ENCODE assay signal across 12 cellular contexts in the genomic region with DNA sequence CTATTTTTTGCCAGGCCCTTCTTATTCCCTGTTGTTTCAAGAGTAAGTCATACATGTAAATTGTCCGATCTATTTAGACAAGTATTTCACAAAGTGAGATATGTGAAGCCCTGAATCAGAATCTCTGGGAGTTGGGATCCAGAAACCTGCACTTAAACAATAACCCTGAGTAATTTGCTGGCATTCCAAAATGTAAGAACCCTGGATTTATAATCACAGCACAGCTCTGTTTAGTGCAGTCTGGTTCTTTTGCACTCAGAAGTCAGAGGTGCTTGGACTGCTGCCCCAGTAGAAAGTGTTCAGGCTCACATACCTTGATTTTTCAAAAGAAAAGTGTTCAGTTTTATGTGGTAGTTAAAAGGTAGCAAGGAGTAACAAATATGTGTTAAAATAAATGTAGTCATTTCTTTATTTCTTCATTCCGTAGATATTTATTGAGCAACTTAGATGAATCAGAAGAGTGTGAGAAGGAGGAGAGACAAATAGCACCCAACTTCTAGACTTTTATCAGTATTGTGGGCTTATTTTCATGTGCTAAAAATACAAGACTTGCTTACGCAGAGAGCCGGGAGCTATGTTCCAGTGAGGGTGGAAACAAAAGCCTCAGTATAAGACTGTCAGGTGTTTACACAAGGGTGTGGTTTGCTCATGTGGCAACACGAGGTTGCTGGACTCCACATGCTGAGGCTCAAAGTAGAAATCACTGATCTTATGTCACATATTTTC.
DNase-seq lines count a peak whose midpoint lies in the region; ATAC-seq and TF ChIP-seq lines count a peak whose summit lies in the region.
"Had no signal": no experiment of that assay in that cellular context is flagged by ENCODE, and none has a peak within 500 bp of the region (broad histone marks: within the 10 kb centered on the region; RNA-seq: fewer than 3 reads in every experiment).

No MANE protein-coding gene starts in this region.

- H3K4me3 Mint-ChIP-seq in activated CD4-positive, alpha-beta T cell treated with anti-CD3 and anti-CD28 coated beads for 36 hours: no peak overlapping the region
- H3K4me3 Mint-ChIP-seq: dendritic cell treated with granulocyte-macrophage colony-stimulating factor and Interleukin-4, amounts not matched to agents 40 ng/mL and 50 ng/mL, for 4 days; stimulated activated naive B cell treated with anti-CD40 and anti-IgM and Interleukin-4, amounts not matched to agents 10 μg/mL and 1 μg/mL and 100 μg/mL, for 72 hours had no signal

- H3K9me2 ChIP-seq in HCT116 (ENCODE audit: insufficient read depth): no peaks in the 10 kb centered on the region

- H3K27ac Mint-ChIP-seq in activated CD4-positive, alpha-beta T cell treated with anti-CD3 and anti-CD28 coated beads for 36 hours: no peak overlapping the region
- H3K27ac Mint-ChIP-seq: dendritic cell treated with granulocyte-macrophage colony-stimulating factor and Interleukin-4, amounts not matched to agents 40 ng/mL and 50 ng/mL, for 4 days; stimulated activated naive B cell treated with anti-CD40 and anti-IgM and Interleukin-4, amounts not matched to agents 10 μg/mL and 1 μg/mL and 100 μg/mL, for 72 hours had no signal

- TF ChIP-seq RAD21 in HCT116 (IDR thresholded peaks at IDR 0.05; ENCODE audit: low read depth): no peak

- TF ChIP-seq CTCF in HCT116 (IDR thresholded peaks at IDR 0.05 in 2 of 3, conservative IDR thresholded peaks at IDR 0.05 in 1 of 3; ENCODE audit: borderline replicate concordance in 1 of 3, insufficient read depth in 1 of 3, low read depth in 2 of 3, low read length in 2 of 3) (no peak), gastrocnemius medialis (IDR thresholded peaks at IDR 0.05 in 4 of 5, conservative IDR thresholded peaks at IDR 0.05 in 1 of 5) (no peak)

- no peak overlapping the region for H3K9ac ChIP-seq in HCT116 (ENCODE audit: low read length)

- CTCF ChIA-PET in HCT116 (lab: Charles Lee): no interaction called here
- CTCF ChIA-PET in activated CD4-positive, alpha-beta T cell treated with anti-CD3 and anti-CD28 coated beads for 36 hours (lab: Charles Lee): no interaction called here

- H3K27me3 ChIP-seq in HCT116 (ENCODE audit: insufficient read depth, low read length): no peaks in the 10 kb centered on the region
- H3K27me3 ChIP-seq in gastrocnemius medialis: no peaks in the 10 kb centered on the region

- no peaks in the 10 kb centered on the region for H3K9me3 ChIP-seq in HCT116 (ENCODE audit: control insufficient read depth in 1 of 2, insufficient read depth in 1 of 2, low read depth in 1 of 2, low read length in 2 of 2)
- H3K9me3 ChIP-seq in gastrocnemius medialis: no peaks in the 10 kb centered on the region

- POLR2A ChIA-PET in HCT116 (lab: Charles Lee): no interaction called here
- POLR2A ChIA-PET in activated CD4-positive, alpha-beta T cell treated with anti-CD3 and anti-CD28 coated beads for 36 hours (lab: Charles Lee): interaction anchor here (0.6 kb wide), 1 partner anchor 15 kb away, joined by 3 read pairs; no protein-coding TSS in a partner anchor

- H3K36me3 ChIP-seq in HCT116 (ENCODE audit: control insufficient read depth in 1 of 2, insufficient read depth in 2 of 2, low read length in 2 of 2) (no peaks in the 10 kb centered on the region), gastrocnemius medialis (no peaks in the 10 kb centered on the region)

- H3K79me2 ChIP-seq in HCT116 (ENCODE audit: insufficient read depth, low read length): no peaks in the 10 kb centered on the region

- H3K36me3 Mint-ChIP-seq in activated CD4-positive, alpha-beta T cell treated with anti-CD3 and anti-CD28 coated beads for 36 hours (ENCODE audit: low read depth): peaks cover 16% of the 10 kb centered on the region

- H3K4me3 ChIP-seq in HCT116 (replicated peaks in 1 of 2; ENCODE audit: low read depth in 1 of 2, low read length in 2 of 2) (no peak overlapping the region), gastrocnemius medialis (no peak overlapping the region)

- ATAC-seq in HCT116: no peak
- peak; percentile 50 to 94 for ATAC-seq in left cardiac atrium
- ATAC-seq in gastrocnemius medialis: peak; percentile 60 to 91
- ATAC-seq in GM18517 (IDR thresholded peaks at IDR 0.05; ENCODE audit: unreplicated experiment): no peak
- no peak for ATAC-seq in HG02571 (IDR thresholded peaks at IDR 0.05; ENCODE audit: unreplicated experiment)
- no peak for ATAC-seq in activated CD4-positive, alpha-beta T cell treated with anti-CD3 and anti-CD28 coated beads for 36 hours
- ATAC-seq: stimulated activated naive B cell treated with anti-CD40 and anti-IgM and Interleukin-4, amounts not matched to agents 10 μg/mL and 1 μg/mL and 100 μg/mL, for 72 hours had no signal

- in situ Hi-C loops in gastrocnemius medialis (cut with MboI; ENCODE audit: low sequenced_read_pairs in 4 of 4): no loop called here

- no TSS peak for BruUV-seq in HCT116 (replicated peaks; lab: Mats Ljungman, UMichigan)

- H3K27me3 Mint-ChIP-seq in activated CD4-positive, alpha-beta T cell treated with anti-CD3 and anti-CD28 coated beads for 36 hours: no peaks in the 10 kb centered on the region
- H3K27me3 Mint-ChIP-seq: naive thymus-derived CD8-positive, alpha-beta T cell; stimulated activated naive B cell treated with anti-CD40 and anti-IgM and Interleukin-4, amounts not matched to agents 10 μg/mL and 1 μg/mL and 100 μg/mL, for 72 hours had no signal

- RAD21 ChIA-PET in HCT116 (lab: Charles Lee; ENCODE audit: low non-redundant PET in 1 of 2, low total read pairs in 2 of 2, uncharacterized antibody in 2 of 2, unreplicated experiment in 2 of 2): no interaction called here

- intact Hi-C loops in HCT116 (cut with micrococcal nuclease): no loop called here
- intact Hi-C loops in left cardiac atrium (cut with DNase I): no loop called here
- intact Hi-C loops in gastrocnemius medialis (cut with DNase I; ENCODE audit: low total_unique reads): loop anchor here (1.0 kb wide), 1 partner anchor 71 kb away; no protein-coding TSS in a partner anchor
- intact Hi-C loops in activated CD4-positive, alpha-beta T cell treated with anti-CD3 and anti-CD28 coated beads for 36 hours (cut with DNase I, micrococcal nuclease): no loop called here

- peaks cover 7 to 9% of the 10 kb centered on the region in 2 experiments; a peak in 3 of 4 replicates for H3K4me1 ChIP-seq in HCT116 (ENCODE audit: control insufficient read depth in 1 of 2, insufficient read depth in 2 of 2, low read length in 2 of 2)
- H3K4me1 ChIP-seq in gastrocnemius medialis: peaks cover 0 to 7% of the 10 kb centered on the region in 2 donors

- H3K27ac ChIP-seq in HCT116 (ENCODE audit: low read depth, low read length) (no peak overlapping the region), gastrocnemius medialis (peak overlapping the region in 2 of 4 donors; percentile 37 to 54)

- no peak overlapping the region for H3K4me2 ChIP-seq in HCT116 (ENCODE audit: low read length)

- no peaks in the 10 kb centered on the region for H4K20me1 ChIP-seq in HCT116 (ENCODE audit: insufficient read depth)

- TF ChIP-seq POLR2A in HCT116 (IDR thresholded peaks at IDR 0.05; ENCODE audit: borderline replicate concordance, extremely low read depth, insufficient read depth, insufficient read length): no peak
- TF ChIP-seq POLR2A in gastrocnemius medialis (IDR thresholded peaks at IDR 0.05): no peak

- H3K9me3 Mint-ChIP-seq in activated CD4-positive, alpha-beta T cell treated with anti-CD3 and anti-CD28 coated beads for 36 hours (ENCODE audit: low read depth): no peaks in the 10 kb centered on the region
- H3K9me3 Mint-ChIP-seq: dendritic cell treated with granulocyte-macrophage colony-stimulating factor and Interleukin-4, amounts not matched to agents 40 ng/mL and 50 ng/mL, for 4 days had no signal

- no peak overlapping the region for H2AFZ ChIP-seq in HCT116 (ENCODE audit: low read depth, low read length, poor library complexity, severe bottlenecking)

- DNase-seq in HCT116 (ENCODE audit: low read depth, low spot score) (peak; percentile 2), SHP77 treated with DMSO at 0.1 percent for 48 hours (lab: John Stamatoyannopoulos, UW) (peak; percentile 48), left cardiac atrium (peak; percentile 28), gastrocnemius medialis (peak in 1 of 2 donors; percentile 21), NCI-H128 (lab: John Stamatoyannopoulos, UW; ENCODE audit: unreplicated experiment) (no peak)
- no peak for DNase-seq in activated CD4-positive, alpha-beta T cell treated with anti-CD3 and anti-CD28 coated beads for 36 hours
- DNase-seq: NCI-H1092 treated with DMSO at 0.1 percent for 48 hours; stimulated activated naive B cell treated with anti-CD40 and anti-IgM and Interleukin-4, amounts not matched to agents 10 μg/mL and 1 μg/mL and 100 μg/mL, for 72 hours had no signal

- peaks cover 6% of the 10 kb centered on the region for H3K4me1 Mint-ChIP-seq in activated CD4-positive, alpha-beta T cell treated with anti-CD3 and anti-CD28 coated beads for 36 hours
- H3K4me1 Mint-ChIP-seq: stimulated activated naive B cell treated with anti-CD40 and anti-IgM and Interleukin-4, amounts not matched to agents 10 μg/mL and 1 μg/mL and 100 μg/mL, for 72 hours had no signal

TF ChIP-seq in HCT116, 20 proteins besides CTCF, POLR2A, EP300 and RAD21 (continues in another document):
- TF ChIP-seq EZH2phosphoT487 (IDR thresholded peaks at IDR 0.05; ENCODE audit: borderline replicate concordance) (no peak), EGR1 (IDR thresholded peaks at IDR 0.05; ENCODE audit: low read depth) (no peak), CBX3 (IDR thresholded peaks at IDR 0.05; ENCODE audit: low read depth) (0 out of 2 replicates have a peak, but pooled peaks have one; percentile 13)

Comparison
In these comparisons a context has a peak if more than half of its experiments do, and no peak if none do; other contexts are left out.
1. ATAC-seq: peak in left cardiac atrium (2 of 2) and gastrocnemius medialis (2 of 2); none in HCT116 (single experiment), GM18517 (single experiment), HG02571 (single experiment) and activated CD4-positive, alpha-beta T cell treated with anti-CD3 and anti-CD28 coated beads for 36 hours (single experiment).
2. DNase-seq: peak in HCT116 (single experiment), SHP77 treated with DMSO at 0.1 percent for 48 hours (single experiment) and left cardiac atrium (single experiment); none in NCI-H128 (single experiment) and activated CD4-positive, alpha-beta T cell treated with anti-CD3 and anti-CD28 coated beads for 36 hours (single experiment).